In the genomic region with DNA sequence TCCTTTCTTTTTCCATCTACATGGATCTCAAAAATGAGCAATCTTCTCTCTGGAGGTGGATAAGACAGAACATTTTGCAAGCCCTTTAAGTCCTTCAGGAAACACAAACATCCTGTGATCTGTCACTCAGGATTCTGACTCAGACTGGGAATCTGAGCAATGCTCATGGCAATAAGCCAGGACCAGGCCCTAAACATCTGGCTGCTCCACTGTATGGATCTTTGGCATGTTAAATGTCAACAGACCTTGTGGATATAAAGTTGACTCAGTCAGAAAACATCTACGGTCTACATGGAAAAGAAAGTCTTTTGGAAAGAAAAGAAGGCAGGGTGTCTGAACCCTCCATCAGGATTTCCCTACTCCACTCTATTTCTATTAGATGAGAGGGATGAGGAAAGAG, we compare ENCODE assay signal across 1 cellular context.
TF ChIP-seq lines count a peak whose summit lies in the region.

No MANE protein-coding gene starts in this region.

TF ChIP-seq in HepG2, 621 proteins besides CTCF, POLR2A, EP300 and RAD21 (continued from another document):
- TF ChIP-seq, protein P1, sequence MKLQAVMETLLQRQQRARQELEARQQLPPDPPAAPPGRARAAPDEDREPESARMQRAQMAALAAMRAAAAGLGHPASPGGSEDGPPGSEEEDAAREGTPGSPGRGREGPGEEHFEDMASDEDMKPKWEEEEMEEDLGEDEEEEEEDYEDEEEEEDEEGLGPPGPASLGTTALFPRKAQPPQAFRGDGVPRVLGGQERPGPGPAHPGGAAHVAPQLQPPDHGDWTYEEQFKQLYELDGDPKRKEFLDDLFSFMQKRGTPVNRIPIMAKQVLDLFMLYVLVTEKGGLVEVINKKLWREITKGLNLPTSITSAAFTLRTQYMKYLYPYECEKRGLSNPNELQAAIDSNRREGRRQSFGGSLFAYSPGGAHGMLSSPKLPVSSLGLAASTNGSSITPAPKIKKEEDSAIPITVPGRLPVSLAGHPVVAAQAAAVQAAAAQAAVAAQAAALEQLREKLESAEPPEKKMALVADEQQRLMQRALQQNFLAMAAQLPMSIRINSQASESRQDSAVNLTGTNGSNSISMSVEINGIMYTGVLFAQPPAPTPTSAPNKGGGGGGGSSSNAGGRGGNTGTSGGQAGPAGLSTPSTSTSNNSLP (IDR thresholded peaks at IDR 0.05; ENCODE audit: low read depth, low read length) = peak; percentile 91
- TF ChIP-seq, protein P2, sequence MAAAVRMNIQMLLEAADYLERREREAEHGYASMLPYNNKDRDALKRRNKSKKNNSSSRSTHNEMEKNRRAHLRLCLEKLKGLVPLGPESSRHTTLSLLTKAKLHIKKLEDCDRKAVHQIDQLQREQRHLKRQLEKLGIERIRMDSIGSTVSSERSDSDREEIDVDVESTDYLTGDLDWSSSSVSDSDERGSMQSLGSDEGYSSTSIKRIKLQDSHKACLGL (CRISPR knock-in tag; IDR thresholded peaks at IDR 0.05) = no peak
- TF ChIP-seq SMC3 (IDR thresholded peaks at IDR 0.05; ENCODE audit: low read length) = peak; percentile 22; the same call in 1 of the 2 replicates
- TF ChIP-seq KDM3A (CRISPR knock-in tag; IDR thresholded peaks at IDR 0.05; ENCODE audit: low read depth) = no peak
- TF ChIP-seq ZBTB42 (CRISPR knock-in tag; IDR thresholded peaks at IDR 0.05) = peak; percentile 99
- TF ChIP-seq FOXK1 (CRISPR knock-in tag; IDR thresholded peaks at IDR 0.05; ENCODE audit: borderline replicate concordance, low read depth) = peak; percentile 84
- peak; percentile 42; the same call in 1 of the 2 replicates for TF ChIP-seq ZNF331 (CRISPR knock-in tag; IDR thresholded peaks at IDR 0.05)
- peak; percentile 66; the same call in 1 of the 2 replicates for TF ChIP-seq PITX1 (CRISPR knock-in tag; IDR thresholded peaks at IDR 0.05)
- TF ChIP-seq, protein P3, sequence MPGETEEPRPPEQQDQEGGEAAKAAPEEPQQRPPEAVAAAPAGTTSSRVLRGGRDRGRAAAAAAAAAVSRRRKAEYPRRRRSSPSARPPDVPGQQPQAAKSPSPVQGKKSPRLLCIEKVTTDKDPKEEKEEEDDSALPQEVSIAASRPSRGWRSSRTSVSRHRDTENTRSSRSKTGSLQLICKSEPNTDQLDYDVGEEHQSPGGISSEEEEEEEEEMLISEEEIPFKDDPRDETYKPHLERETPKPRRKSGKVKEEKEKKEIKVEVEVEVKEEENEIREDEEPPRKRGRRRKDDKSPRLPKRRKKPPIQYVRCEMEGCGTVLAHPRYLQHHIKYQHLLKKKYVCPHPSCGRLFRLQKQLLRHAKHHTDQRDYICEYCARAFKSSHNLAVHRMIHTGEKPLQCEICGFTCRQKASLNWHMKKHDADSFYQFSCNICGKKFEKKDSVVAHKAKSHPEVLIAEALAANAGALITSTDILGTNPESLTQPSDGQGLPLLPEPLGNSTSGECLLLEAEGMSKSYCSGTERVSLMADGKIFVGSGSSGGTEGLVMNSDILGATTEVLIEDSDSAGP (CRISPR knock-in tag; IDR thresholded peaks at IDR 0.05; ENCODE audit: borderline replicate concordance) = no peak
- TF ChIP-seq ZNF136 (CRISPR knock-in tag; IDR thresholded peaks at IDR 0.05; ENCODE audit: low read depth) = 0 out of 2 replicates have a peak, but pooled peaks have one; percentile 58
- TF ChIP-seq NFIC (IDR thresholded peaks at IDR 0.05; ENCODE audit: low read length) = peak; percentile 89; the same call in 1 of the 2 replicates
- TF ChIP-seq RAD51 (IDR thresholded peaks at IDR 0.05; ENCODE audit: borderline replicate concordance) = no peak
- TF ChIP-seq, protein P4, sequence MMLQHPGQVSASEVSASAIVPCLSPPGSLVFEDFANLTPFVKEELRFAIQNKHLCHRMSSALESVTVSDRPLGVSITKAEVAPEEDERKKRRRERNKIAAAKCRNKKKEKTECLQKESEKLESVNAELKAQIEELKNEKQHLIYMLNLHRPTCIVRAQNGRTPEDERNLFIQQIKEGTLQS (CRISPR knock-in tag; IDR thresholded peaks at IDR 0.05) = peak; percentile 79; the same call in 1 of the 2 replicates
- no peak; the same call in 1 of the 2 replicates for TF ChIP-seq ZNF556 (CRISPR knock-in tag; IDR thresholded peaks at IDR 0.05; ENCODE audit: borderline replicate concordance)
- no peak for TF ChIP-seq NFE2L1 (CRISPR knock-in tag; IDR thresholded peaks at IDR 0.05; ENCODE audit: borderline replicate concordance)
- TF ChIP-seq, protein P5, sequence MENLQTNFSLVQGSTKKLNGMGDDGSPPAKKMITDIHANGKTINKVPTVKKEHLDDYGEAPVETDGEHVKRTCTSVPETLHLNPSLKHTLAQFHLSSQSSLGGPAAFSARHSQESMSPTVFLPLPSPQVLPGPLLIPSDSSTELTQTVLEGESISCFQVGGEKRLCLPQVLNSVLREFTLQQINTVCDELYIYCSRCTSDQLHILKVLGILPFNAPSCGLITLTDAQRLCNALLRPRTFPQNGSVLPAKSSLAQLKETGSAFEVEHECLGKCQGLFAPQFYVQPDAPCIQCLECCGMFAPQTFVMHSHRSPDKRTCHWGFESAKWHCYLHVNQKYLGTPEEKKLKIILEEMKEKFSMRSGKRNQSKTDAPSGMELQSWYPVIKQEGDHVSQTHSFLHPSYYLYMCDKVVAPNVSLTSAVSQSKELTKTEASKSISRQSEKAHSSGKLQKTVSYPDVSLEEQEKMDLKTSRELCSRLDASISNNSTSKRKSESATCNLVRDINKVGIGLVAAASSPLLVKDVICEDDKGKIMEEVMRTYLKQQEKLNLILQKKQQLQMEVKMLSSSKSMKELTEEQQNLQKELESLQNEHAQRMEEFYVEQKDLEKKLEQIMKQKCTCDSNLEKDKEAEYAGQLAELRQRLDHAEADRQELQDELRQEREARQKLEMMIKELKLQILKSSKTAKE (CRISPR knock-in tag; IDR thresholded peaks at IDR 0.05; ENCODE audit: borderline replicate concordance) = peak; percentile 59; the same call in 1 of the 2 replicates
- TF ChIP-seq TBX2 (CRISPR knock-in tag; IDR thresholded peaks at IDR 0.05; ENCODE audit: borderline replicate concordance) = peak; percentile 48; the same call in 1 of the 2 replicates
- TF ChIP-seq NR2F1 (CRISPR knock-in tag; IDR thresholded peaks at IDR 0.05) = 0 out of 4 replicates have a peak, but pooled peaks of 1 of the 2 experiments have one; percentile 16
- no peak for TF ChIP-seq REPIN1 (CRISPR knock-in tag; IDR thresholded peaks at IDR 0.05; ENCODE audit: borderline replicate concordance, low read depth)
- TF ChIP-seq AGO1 (IDR thresholded peaks at IDR 0.05; ENCODE audit: low read depth, low read length, poor library complexity, severe bottlenecking) = no peak
- no peak for TF ChIP-seq ZFP36L1 (CRISPR knock-in tag; IDR thresholded peaks at IDR 0.05)
- peak; percentile 100 for TF ChIP-seq FOSL2 (CRISPR knock-in tag; IDR thresholded peaks at IDR 0.05)
- TF ChIP-seq SMAD3 (CRISPR knock-in tag; IDR thresholded peaks at IDR 0.05) = peak; percentile 40; the same call in 1 of the 2 replicates
- TF ChIP-seq, protein P6, sequence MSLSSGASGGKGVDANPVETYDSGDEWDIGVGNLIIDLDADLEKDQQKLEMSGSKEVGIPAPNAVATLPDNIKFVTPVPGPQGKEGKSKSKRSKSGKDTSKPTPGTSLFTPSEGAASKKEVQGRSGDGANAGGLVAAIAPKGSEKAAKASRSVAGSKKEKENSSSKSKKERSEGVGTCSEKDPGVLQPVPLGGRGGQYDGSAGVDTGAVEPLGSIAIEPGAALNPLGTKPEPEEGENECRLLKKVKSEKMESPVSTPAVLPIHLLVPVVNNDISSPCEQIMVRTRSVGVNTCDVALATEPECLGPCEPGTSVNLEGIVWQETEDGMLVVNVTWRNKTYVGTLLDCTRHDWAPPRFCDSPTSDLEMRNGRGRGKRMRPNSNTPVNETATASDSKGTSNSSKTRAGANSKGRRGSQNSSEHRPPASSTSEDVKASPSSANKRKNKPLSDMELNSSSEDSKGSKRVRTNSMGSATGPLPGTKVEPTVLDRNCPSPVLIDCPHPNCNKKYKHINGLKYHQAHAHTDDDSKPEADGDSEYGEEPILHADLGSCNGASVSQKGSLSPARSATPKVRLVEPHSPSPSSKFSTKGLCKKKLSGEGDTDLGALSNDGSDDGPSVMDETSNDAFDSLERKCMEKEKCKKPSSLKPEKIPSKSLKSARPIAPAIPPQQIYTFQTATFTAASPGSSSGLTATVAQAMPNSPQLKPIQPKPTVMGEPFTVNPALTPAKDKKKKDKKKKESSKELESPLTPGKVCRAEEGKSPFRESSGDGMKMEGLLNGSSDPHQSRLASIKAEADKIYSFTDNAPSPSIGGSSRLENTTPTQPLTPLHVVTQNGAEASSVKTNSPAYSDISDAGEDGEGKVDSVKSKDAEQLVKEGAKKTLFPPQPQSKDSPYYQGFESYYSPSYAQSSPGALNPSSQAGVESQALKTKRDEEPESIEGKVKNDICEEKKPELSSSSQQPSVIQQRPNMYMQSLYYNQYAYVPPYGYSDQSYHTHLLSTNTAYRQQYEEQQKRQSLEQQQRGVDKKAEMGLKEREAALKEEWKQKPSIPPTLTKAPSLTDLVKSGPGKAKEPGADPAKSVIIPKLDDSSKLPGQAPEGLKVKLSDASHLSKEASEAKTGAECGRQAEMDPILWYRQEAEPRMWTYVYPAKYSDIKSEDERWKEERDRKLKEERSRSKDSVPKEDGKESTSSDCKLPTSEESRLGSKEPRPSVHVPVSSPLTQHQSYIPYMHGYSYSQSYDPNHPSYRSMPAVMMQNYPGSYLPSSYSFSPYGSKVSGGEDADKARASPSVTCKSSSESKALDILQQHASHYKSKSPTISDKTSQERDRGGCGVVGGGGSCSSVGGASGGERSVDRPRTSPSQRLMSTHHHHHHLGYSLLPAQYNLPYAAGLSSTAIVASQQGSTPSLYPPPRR (CRISPR knock-in tag; IDR thresholded peaks at IDR 0.05; ENCODE audit: borderline replicate concordance) = 0 out of 2 replicates have a peak, but pooled peaks have one; percentile 18
- TF ChIP-seq ZSCAN22 (CRISPR knock-in tag; IDR thresholded peaks at IDR 0.05) = no peak
- TF ChIP-seq, protein P7, sequence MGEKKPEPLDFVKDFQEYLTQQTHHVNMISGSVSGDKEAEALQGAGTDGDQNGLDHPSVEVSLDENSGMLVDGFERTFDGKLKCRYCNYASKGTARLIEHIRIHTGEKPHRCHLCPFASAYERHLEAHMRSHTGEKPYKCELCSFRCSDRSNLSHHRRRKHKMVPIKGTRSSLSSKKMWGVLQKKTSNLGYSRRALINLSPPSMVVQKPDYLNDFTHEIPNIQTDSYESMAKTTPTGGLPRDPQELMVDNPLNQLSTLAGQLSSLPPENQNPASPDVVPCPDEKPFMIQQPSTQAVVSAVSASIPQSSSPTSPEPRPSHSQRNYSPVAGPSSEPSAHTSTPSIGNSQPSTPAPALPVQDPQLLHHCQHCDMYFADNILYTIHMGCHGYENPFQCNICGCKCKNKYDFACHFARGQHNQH (CRISPR knock-in tag; IDR thresholded peaks at IDR 0.05) = peak; percentile 79
- TF ChIP-seq, protein P8, sequence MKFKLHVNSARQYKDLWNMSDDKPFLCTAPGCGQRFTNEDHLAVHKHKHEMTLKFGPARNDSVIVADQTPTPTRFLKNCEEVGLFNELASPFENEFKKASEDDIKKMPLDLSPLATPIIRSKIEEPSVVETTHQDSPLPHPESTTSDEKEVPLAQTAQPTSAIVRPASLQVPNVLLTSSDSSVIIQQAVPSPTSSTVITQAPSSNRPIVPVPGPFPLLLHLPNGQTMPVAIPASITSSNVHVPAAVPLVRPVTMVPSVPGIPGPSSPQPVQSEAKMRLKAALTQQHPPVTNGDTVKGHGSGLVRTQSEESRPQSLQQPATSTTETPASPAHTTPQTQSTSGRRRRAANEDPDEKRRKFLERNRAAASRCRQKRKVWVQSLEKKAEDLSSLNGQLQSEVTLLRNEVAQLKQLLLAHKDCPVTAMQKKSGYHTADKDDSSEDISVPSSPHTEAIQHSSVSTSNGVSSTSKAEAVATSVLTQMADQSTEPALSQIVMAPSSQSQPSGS (CRISPR knock-in tag; IDR thresholded peaks at IDR 0.05) = peak; percentile 30; the same call in 1 of the 2 replicates
- TF ChIP-seq NCOA2 (CRISPR knock-in tag; IDR thresholded peaks at IDR 0.05) = peak; percentile 72
- TF ChIP-seq JUND (CRISPR knock-in tag; IDR thresholded peaks at IDR 0.05) = peak; percentile 88
- TF ChIP-seq GABPB1 (CRISPR knock-in tag; IDR thresholded peaks at IDR 0.05) = peak; percentile 20; the same call in 1 of the 2 replicates
- peak; percentile 48; the same call in 1 of the 2 replicates for TF ChIP-seq SIX4 (CRISPR knock-in tag; IDR thresholded peaks at IDR 0.05)
- peak; percentile 78; the same call in 1 of the 2 replicates for TF ChIP-seq FOXO1 (CRISPR knock-in tag; IDR thresholded peaks at IDR 0.05)
- TF ChIP-seq FOXP1 (IDR thresholded peaks at IDR 0.05) = no peak
- peak; percentile 73 for TF ChIP-seq FOXP1 (CRISPR knock-in tag; IDR thresholded peaks at IDR 0.05)
- TF ChIP-seq, protein P9, sequence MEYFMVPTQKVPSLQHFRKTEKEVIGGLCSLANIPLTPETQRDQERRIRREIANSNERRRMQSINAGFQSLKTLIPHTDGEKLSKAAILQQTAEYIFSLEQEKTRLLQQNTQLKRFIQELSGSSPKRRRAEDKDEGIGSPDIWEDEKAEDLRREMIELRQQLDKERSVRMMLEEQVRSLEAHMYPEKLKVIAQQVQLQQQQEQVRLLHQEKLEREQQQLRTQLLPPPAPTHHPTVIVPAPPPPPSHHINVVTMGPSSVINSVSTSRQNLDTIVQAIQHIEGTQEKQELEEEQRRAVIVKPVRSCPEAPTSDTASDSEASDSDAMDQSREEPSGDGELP (IDR thresholded peaks at IDR 0.05; ENCODE audit: borderline replicate concordance, low read depth) = peak; percentile 83
- no peak for TF ChIP-seq SYNCRIP (IDR thresholded peaks at IDR 0.05; ENCODE audit: insufficient read depth, low read depth, low read length)
- TF ChIP-seq TEAD3 (CRISPR knock-in tag; optimal IDR thresholded peaks at IDR 0.05; ENCODE audit: borderline replicate concordance) = peak; percentile 99
TF ChIP-seq in HepG2: peak in this region for 109.
